ENCODE assay signal across 8 cellular contexts in the genomic region with DNA sequence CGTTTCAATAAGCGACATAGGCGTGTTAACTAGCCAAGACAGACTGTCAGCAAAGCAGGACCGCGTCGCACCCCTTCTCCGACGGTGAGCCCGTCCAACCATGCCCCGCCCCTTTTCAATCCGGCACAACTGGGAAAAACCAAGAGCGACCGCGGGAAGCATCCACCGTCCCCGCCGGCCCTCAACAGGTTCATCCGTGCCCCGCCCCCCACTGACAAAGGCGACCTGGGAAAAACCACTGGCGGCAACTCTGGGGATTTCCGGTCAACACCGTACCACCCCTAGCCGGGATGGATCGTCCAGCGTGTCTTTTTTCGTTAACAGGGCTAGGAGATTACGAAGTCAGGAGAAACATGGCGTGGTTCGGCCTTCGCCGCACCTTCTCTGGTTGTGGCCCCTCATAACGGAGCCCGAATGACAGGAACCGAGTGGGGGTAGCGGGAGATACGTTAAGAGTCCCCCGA. TPM values are rescaled to one million over a fixed set of nuclear protein-coding genes. Genes with fewer than 3 reads are reported as not detected.
DNase-seq lines count a peak whose midpoint lies in the region; ATAC-seq and TF ChIP-seq lines count a peak whose summit lies in the region.

No MANE protein-coding gene starts in this region.

- TF ChIP-seq POLR2A in breast epithelium (IDR thresholded peaks at IDR 0.05): no peak
- no peak for TF ChIP-seq POLR2A in sigmoid colon (IDR thresholded peaks at IDR 0.05)

- H3K9me3 ChIP-seq in breast epithelium (no peaks in the 10 kb centered on the region), iPS-18a (ENCODE audit: control insufficient read depth, low read depth, low read length) (peaks cover 9% of the 10 kb centered on the region), sigmoid colon (no peaks in the 10 kb centered on the region)

- ATAC-seq in HG02870 (IDR thresholded peaks at IDR 0.05; ENCODE audit: unreplicated experiment): peak; percentile 7

- no peaks in the 10 kb centered on the region for H3K36me3 ChIP-seq in breast epithelium
- peaks cover 22% of the 10 kb centered on the region for H3K36me3 ChIP-seq in iPS-18a (ENCODE audit: control insufficient read depth, low read depth, low read length)
- peaks cover 0 to 28% (median 4%) of the 10 kb centered on the region in 4 donors for H3K36me3 ChIP-seq in sigmoid colon

- peak overlapping the region; percentile 91 for H3K9ac ChIP-seq in iPS-18a (ENCODE audit: low read length)

- TF ChIP-seq CTCF in breast epithelium (IDR thresholded peaks at IDR 0.05) (no peak), sigmoid colon (IDR thresholded peaks at IDR 0.05) (no peak)

- H3K27me3 ChIP-seq in breast epithelium (peaks cover 0 to 29% of the 10 kb centered on the region in 2 donors), iPS-18a (ENCODE audit: control insufficient read depth, insufficient read depth, low read length) (no peaks in the 10 kb centered on the region), sigmoid colon (no peaks in the 10 kb centered on the region)

- H3K4me1 ChIP-seq in breast epithelium: no peaks in the 10 kb centered on the region
- H3K4me1 ChIP-seq in iPS-18a (ENCODE audit: control insufficient read depth, low read depth, low read length): no peaks in the 10 kb centered on the region
- H3K4me1 ChIP-seq in sigmoid colon: peaks cover 0 to 20% (median 19%) of the 10 kb centered on the region in 4 donors

- peak; percentile 86 for DNase-seq in ELR (ENCODE audit: low read depth)
- DNase-seq in NCI-H1930 (lab: John Stamatoyannopoulos, UW): peak; percentile 67 to 72
- peak; percentile 51 for DNase-seq in T-helper 22 cell (ENCODE audit: low read depth)
- DNase-seq in breast epithelium (ENCODE audit: low spot score in 2 of 2): peak; percentile 80 to 85
- peak; percentile 92 for DNase-seq in sigmoid colon
- no peak for DNase-seq in GM19240 (ENCODE audit: insufficient read length, low spot score)

- TF ChIP-seq EP300 in sigmoid colon (IDR thresholded peaks at IDR 0.05): peak in 1 of 4 donors; percentile 11

- 0% methylated on average over 38 of the region's 38 CpGs for WGBS in sigmoid colon, 2 donors

- H3K27ac ChIP-seq in breast epithelium (peak overlapping the region; percentile 96 to 97), iPS-18a (ENCODE audit: low read length) (peak overlapping the region; percentile 75), sigmoid colon (peak overlapping the region; percentile 94 to 98 (median 95))

- H3K4me3 ChIP-seq in breast epithelium: peak overlapping the region; percentile 63 to 78 (median 72)
- H3K4me3 ChIP-seq in iPS-18a (ENCODE audit: low read length): peak overlapping the region; percentile 92
- peak overlapping the region; percentile 59 to 70 (median 66) for H3K4me3 ChIP-seq in sigmoid colon

- intact Hi-C loops in breast epithelium (cut with DNase I; ENCODE audit: low total_unique reads) (loop anchor here (10.0 kb wide), 1 partner anchor 222 kb away; no protein-coding TSS in a partner anchor), sigmoid colon (cut with DNase I) (loop anchor here (10.0 kb wide), 1 partner anchor 222 kb away; no protein-coding TSS in a partner anchor)

RNA-seq across cellular contexts. Expression of gene TIMM17B, which starts 0.4 kb away (rescaled TPM):
- total RNA-seq in breast epithelium (10 to 100 TPM; 32.3 to 40.8 (median 35.4) TPM), sigmoid colon (10 to 100 TPM; 37.7 to 59.6 (median 45.7) TPM)
- 10 to 100 TPM; 38.4 to 63.1 (median 53.4) TPM for polyA plus RNA-seq in sigmoid colon

RNA-seq across cellular contexts. Expression of gene PQBP1, which starts 0.5 kb away (rescaled TPM):
- total RNA-seq in breast epithelium (10 to 100 TPM; 56.0 to 71.4 (median 71.0) TPM), sigmoid colon (100 to 1,000 TPM in 2 of 4 donors, 10 to 100 TPM in 2; 83.1 to 103 (median 94.9) TPM)
- polyA plus RNA-seq in sigmoid colon: 10 to 100 TPM; 65.0 to 80.8 (median 77.5) TPM

RNA-seq across cellular contexts. Expression of gene SLC35A2, which starts 14.3 kb away (rescaled TPM):
- total RNA-seq in breast epithelium: 10 to 100 TPM; 10.9 to 17.3 (median 16.1) TPM
- 10 to 100 TPM in 1 of 4 donors, 1 to 10 TPM in 3; 5.6 to 20.2 (median 6.0) TPM for total RNA-seq in sigmoid colon
- polyA plus RNA-seq in sigmoid colon: 10 to 100 TPM in 1 of 3 donors, 1 to 10 TPM in 2; 6.0 to 43.9 (median 9.0) TPM

RNA-seq across cellular contexts. Expression of gene PIM2, which starts 21.6 kb away (rescaled TPM):
- 10 to 100 TPM in 1 of 3 donors, 1 to 10 TPM in 2; 5.8 to 20.3 (median 7.6) TPM for total RNA-seq in breast epithelium
- 1 to 10 TPM; 2.4 to 6.9 (median 4.4) TPM for total RNA-seq in sigmoid colon
- polyA plus RNA-seq in sigmoid colon: 10 to 100 TPM in 1 of 3 donors, 1 to 10 TPM in 2; 6.6 to 42.0 (median 6.7) TPM
